Comparison of ENCODE assay signal across 23 cellular contexts in genomic region chr15:51497806-51498205, GRCh38.
"Had no signal": no experiment of that assay in that cellular context is flagged by ENCODE, and none has a peak within 500 bp of the region (broad histone marks: within the 10 kb centered on the region; RNA-seq: fewer than 3 reads in every experiment).

No MANE protein-coding gene starts in this region.

- H3K9me3 Mint-ChIP-seq: dendritic cell treated with granulocyte-macrophage colony-stimulating factor and Interleukin-4, amounts not matched to agents 40 ng/mL and 50 ng/mL, for 4 days; effector memory CD8-positive, alpha-beta T cell; immature natural killer cell; memory B cell; naive B cell; nephron; type B pancreatic cell had no signal

- H3K36me3 ChIP-seq: pancreas, thyroid gland had no signal

- H3K27ac Mint-ChIP-seq: dendritic cell treated with granulocyte-macrophage colony-stimulating factor and Interleukin-4, amounts not matched to agents 40 ng/mL and 50 ng/mL, for 4 days; effector memory CD8-positive, alpha-beta T cell; immature natural killer cell; memory B cell; naive B cell; nephron; progenitor cell of endocrine pancreas; type B pancreatic cell had no signal

- H3K4me3 ChIP-seq: esophagus squamous epithelium, left ventricle myocardium inferior, lower lobe of right lung, pancreas, suprapubic skin, thyroid gland had no signal

- H3K27ac ChIP-seq: esophagus squamous epithelium, foreskin keratinocyte, left ventricle myocardium inferior, lower lobe of right lung, pancreas, suprapubic skin, thyroid gland had no signal

- H3K36me3 Mint-ChIP-seq: memory B cell, naive B cell had no signal

- ATAC-seq: effector memory CD8-positive, alpha-beta T cell; foreskin keratinocyte; left cardiac atrium; lower lobe of right lung; pancreas; right cardiac atrium had no signal

- H3K4me1 ChIP-seq: esophagus squamous epithelium, foreskin keratinocyte, left ventricle myocardium inferior, lower lobe of right lung, suprapubic skin, thyroid gland had no signal

- DNase-seq: effector memory CD8-positive, alpha-beta T cell; esophagus squamous epithelium; foreskin keratinocyte; immature natural killer cell; kidney; left cardiac atrium; left ventricle myocardium inferior; lower lobe of right lung; midbrain; naive B cell; occipital lobe; pancreas; right cardiac atrium; small intestine; stimulated activated CD4-positive, alpha-beta T cell treated with anti-CD3 and anti-CD28 coated beads, Interleukin-12 subunit alpha, Interleukin-12 subunit beta, amount 100 ng/mL, for 4 hours; stimulated activated naive CD4-positive, alpha-beta T cell treated with Interleukin-2 at 50 U/mL for 16 hours; thyroid gland had no signal

- H3K9me3 ChIP-seq: esophagus squamous epithelium, left ventricle myocardium inferior, lower lobe of right lung, pancreas, suprapubic skin, thyroid gland had no signal

- H3K27me3 ChIP-seq: esophagus squamous epithelium, foreskin keratinocyte, pancreas, suprapubic skin, thyroid gland had no signal
